ENCODE assay signal across 29 cellular contexts in the genomic region with DNA sequence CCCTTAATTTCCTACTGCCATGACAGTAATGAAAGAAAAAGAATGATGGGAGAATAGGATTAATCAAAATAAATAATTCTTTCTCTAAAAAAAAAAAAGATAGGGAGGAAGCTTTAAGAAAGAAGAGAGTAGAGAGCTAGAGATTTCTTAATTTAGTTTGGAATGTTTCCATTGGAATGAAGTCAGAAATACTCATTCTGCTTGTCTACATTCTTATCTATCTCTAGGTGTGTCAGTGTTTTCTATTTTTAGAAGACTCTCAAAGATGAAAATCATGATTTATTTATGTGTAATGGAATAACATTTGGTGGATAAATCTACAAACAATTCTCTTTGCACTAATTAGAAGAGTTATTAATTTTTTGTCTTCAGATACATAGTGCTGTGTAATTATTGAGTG. TPM values are rescaled to one million over a fixed set of nuclear protein-coding genes. Genes with fewer than 3 reads are reported as not detected.
DNase-seq lines count a peak whose midpoint lies in the region; ATAC-seq, FAIRE-seq and TF ChIP-seq lines count a peak whose summit lies in the region.
"Had no signal": no experiment of that assay in that cellular context is flagged by ENCODE, and none has a peak within 500 bp of the region (broad histone marks: within the 10 kb centered on the region; RNA-seq: fewer than 3 reads in every experiment).

No MANE protein-coding gene starts in this region.

- H3K27ac Mint-ChIP-seq in HFFc6 = peak overlapping the region; percentile 45; the same call in 1 of the 2 replicates
- H3K27ac Mint-ChIP-seq in astrocyte (ENCODE audit: unreplicated experiment) = peak overlapping the region; percentile 81
- H3K27ac Mint-ChIP-seq in activated CD8-positive, alpha-beta T cell treated with anti-CD3 and anti-CD28 coated beads, Interleukin-2, amount 10 ng/mL, durations not matched to agents 7 days and 5 days = no peak overlapping the region
- H3K27ac Mint-ChIP-seq: activated CD4-positive, alpha-beta T cell treated with anti-CD3 and anti-CD28 coated beads, Interleukin-2, amount 10 ng/mL, durations not matched to agents 24 days and 14 days; activated T-helper 2 cell treated with anti-CD3 and anti-CD28 coated beads, Interferon-gamma antibody, Interleukin-2, Interleukin-4, amounts not matched to agents 10 μg/mL and 5 μg/mL and 100 μg/mL, durations not matched to agents 14 hours and 24 hours and 36 hours; neural progenitor cell; T-helper 1 cell treated with Interleukin-12 subunit alpha and Interleukin-12 subunit beta and Interleukin-4 antibody, amounts not matched to agents 30 μg/mL and 1 μg/mL, for 36 hours had no signal

- H3K9ac ChIP-seq in astrocyte (ENCODE audit: low read length) = peak overlapping the region; percentile 45
- H3K9ac ChIP-seq: neural progenitor cell had no signal

- H4K20me1 ChIP-seq in astrocyte (ENCODE audit: insufficient read depth, low read length) = no peaks in the 10 kb centered on the region
- H4K20me1 ChIP-seq: BLaER1 treated with 17β-estradiol and CSF1 and Interleukin-3, amounts not matched to agents 10 nM and 100 nM had no signal

- peak overlapping the region; percentile 34 for H3K4me3 Mint-ChIP-seq in HFFc6
- H3K4me3 Mint-ChIP-seq in astrocyte (ENCODE audit: unreplicated experiment) = no peak overlapping the region
- H3K4me3 Mint-ChIP-seq in activated CD8-positive, alpha-beta T cell treated with anti-CD3 and anti-CD28 coated beads, Interleukin-2, amount 10 ng/mL, durations not matched to agents 7 days and 5 days = no peak overlapping the region
- H3K4me3 Mint-ChIP-seq: activated CD4-positive, alpha-beta T cell treated with anti-CD3 and anti-CD28 coated beads, Interleukin-2, amount 10 ng/mL, durations not matched to agents 24 days and 14 days; activated naive CD8-positive, alpha-beta T cell treated with anti-CD3 and anti-CD28 coated beads, Interleukin-2, amount 10 ng/mL, durations not matched to agents 7 days and 5 days; dendritic cell treated with granulocyte-macrophage colony-stimulating factor and Interleukin-4, amounts not matched to agents 40 ng/mL and 50 ng/mL, for 4 days; neural progenitor cell; T-helper 1 cell treated with Interleukin-12 subunit alpha and Interleukin-12 subunit beta and Interleukin-4 antibody, amounts not matched to agents 30 μg/mL and 1 μg/mL, for 36 hours had no signal

- H3K27me3 Mint-ChIP-seq in HFFc6 (ENCODE audit: insufficient read depth) (peaks cover 2% of the 10 kb centered on the region; the same call in 1 of the 2 replicates), astrocyte (ENCODE audit: low read depth, unreplicated experiment) (no peaks in the 10 kb centered on the region)
- no peaks in the 10 kb centered on the region for H3K27me3 Mint-ChIP-seq in activated CD8-positive, alpha-beta T cell treated with anti-CD3 and anti-CD28 coated beads, Interleukin-2, amount 10 ng/mL, durations not matched to agents 7 days and 5 days (ENCODE audit: low read depth)
- H3K27me3 Mint-ChIP-seq: activated CD4-positive, alpha-beta T cell treated with anti-CD3 and anti-CD28 coated beads, Interleukin-2, amount 10 ng/mL, durations not matched to agents 24 days and 14 days; activated naive CD8-positive, alpha-beta T cell treated with anti-CD3 and anti-CD28 coated beads, Interleukin-2, amount 10 ng/mL, durations not matched to agents 7 days and 5 days had no signal

- no peaks in the 10 kb centered on the region for H3K27me3 ChIP-seq in astrocyte (ENCODE audit: insufficient read depth, low read length)
- H3K27me3 ChIP-seq: BLaER1 treated with 17β-estradiol and CSF1 and Interleukin-3, amounts not matched to agents 10 nM and 100 nM; brain microvascular endothelial cell; neural progenitor cell; SJCRH30; tibial nerve had no signal

- peak overlapping the region; percentile 54 for H3K4me2 ChIP-seq in astrocyte (ENCODE audit: low read length)
- H3K4me2 ChIP-seq: neural progenitor cell, smooth muscle cell had no signal

- peak overlapping the region; percentile 8 for H3K4me3 ChIP-seq in astrocyte (ENCODE audit: insufficient read depth, low read depth, low read length)
- H3K4me3 ChIP-seq in fibroblast of the aortic adventitia (ENCODE audit: low read depth, low read length) = no peak overlapping the region
- H3K4me3 ChIP-seq: BLaER1 treated with 17β-estradiol and CSF1 and Interleukin-3, amounts not matched to agents 10 nM and 100 nM; left ventricle myocardium inferior; neural progenitor cell; SJCRH30; smooth muscle cell; tibial nerve had no signal

- H3K4me1 ChIP-seq in astrocyte (ENCODE audit: insufficient read depth, low read length) = peaks cover 37% of the 10 kb centered on the region
- H3K4me1 ChIP-seq: SJCRH30 had no signal

- CTCF ChIA-PET in activated CD8-positive, alpha-beta T cell treated with anti-CD3 and anti-CD28 coated beads, Interleukin-2, amount 10 ng/mL, durations not matched to agents 7 days and 5 days (lab: Charles Lee) = no interaction called here

- H3K79me2 ChIP-seq in astrocyte (ENCODE audit: insufficient read depth, low read length) = no peaks in the 10 kb centered on the region

- H3K9me3 ChIP-seq in astrocyte (ENCODE audit: insufficient read depth, low read depth, low read length) = no peaks in the 10 kb centered on the region
- H3K9me3 ChIP-seq: BLaER1 treated with 17β-estradiol and CSF1 and Interleukin-3, amounts not matched to agents 10 nM and 100 nM; left ventricle myocardium inferior; SJCRH30; tibial nerve had no signal

- DNase-seq in HFFc6 (peak; percentile 42), astrocyte (ENCODE audit: low read depth) (peak; percentile 80), fibroblast of the aortic adventitia (ENCODE audit: low read depth) (peak; percentile 88), HuH-7 (ENCODE audit: low spot score) (no peak), NCI-H1105 treated with DMSO at 0.1 percent for 48 hours (lab: John Stamatoyannopoulos, UW) (no peak)
- DNase-seq in activated CD8-positive, alpha-beta T cell treated with anti-CD3 and anti-CD28 coated beads, Interleukin-2, amount 10 ng/mL, durations not matched to agents 7 days and 5 days = no peak
- DNase-seq: activated CD4-positive, alpha-beta T cell treated with anti-CD3 and anti-CD28 coated beads, Interleukin-2, amount 10 ng/mL, durations not matched to agents 24 days and 14 days; activated naive CD8-positive, alpha-beta T cell treated with anti-CD3 and anti-CD28 coated beads, Interleukin-2, amount 10 ng/mL, durations not matched to agents 7 days and 5 days; brain microvascular endothelial cell; Calu3; left ventricle myocardium inferior; MM.1S; NCI-H1694 treated with DMSO at 0.1 percent for 48 hours; NCI-H82; OCI-M1; SJCRH30; stimulated activated CD4-positive, alpha-beta T cell treated with anti-CD3 and anti-CD28 coated beads, Interleukin-4, amount 100 ng/mL, for 1 hour; stimulated activated naive CD8-positive, alpha-beta T cell treated with anti-CD3 and anti-CD28 coated beads, Interleukin-15, Interleukin-2, amounts not matched to agents 100 U/mL and 50 U/mL, for 24 hours had no signal

- peak; percentile 39 for FAIRE-seq in astrocyte (lab: Jason Lieb, UNC)
- FAIRE-seq: GM18507 had no signal

- H3K9me3 Mint-ChIP-seq in HFFc6 = no peaks in the 10 kb centered on the region
- H3K9me3 Mint-ChIP-seq in astrocyte (ENCODE audit: unreplicated experiment) = no peaks in the 10 kb centered on the region
- no peaks in the 10 kb centered on the region for H3K9me3 Mint-ChIP-seq in activated CD8-positive, alpha-beta T cell treated with anti-CD3 and anti-CD28 coated beads, Interleukin-2, amount 10 ng/mL, durations not matched to agents 7 days and 5 days (ENCODE audit: insufficient read depth)
- H3K9me3 Mint-ChIP-seq: activated T-helper 2 cell treated with anti-CD3 and anti-CD28 coated beads, Interferon-gamma antibody, Interleukin-2, Interleukin-4, amounts not matched to agents 10 μg/mL and 5 μg/mL and 100 μg/mL, durations not matched to agents 14 hours and 24 hours and 36 hours; dendritic cell treated with granulocyte-macrophage colony-stimulating factor and Interleukin-4, amounts not matched to agents 40 ng/mL and 50 ng/mL, for 4 days; neural progenitor cell; T-helper 1 cell treated with Interleukin-12 subunit alpha and Interleukin-12 subunit beta and Interleukin-4 antibody, amounts not matched to agents 30 μg/mL and 1 μg/mL, for 36 hours had no signal

- POLR2A ChIA-PET in activated CD8-positive, alpha-beta T cell treated with anti-CD3 and anti-CD28 coated beads, Interleukin-2, amount 10 ng/mL, durations not matched to agents 7 days and 5 days (lab: Charles Lee) = no interaction called here

- H3K27ac ChIP-seq in astrocyte (ENCODE audit: low read depth, low read length) = peak overlapping the region; percentile 67
- H3K27ac ChIP-seq: brain microvascular endothelial cell, epithelial cell of prostate, HL-60, left ventricle myocardium inferior, neural progenitor cell, SJCRH30 had no signal

- no peak for ATAC-seq in activated CD8-positive, alpha-beta T cell treated with anti-CD3 and anti-CD28 coated beads, Interleukin-2, amount 10 ng/mL, durations not matched to agents 7 days and 5 days
- ATAC-seq in GM19455 (IDR thresholded peaks at IDR 0.05; ENCODE audit: unreplicated experiment) = no peak
- ATAC-seq: stimulated activated naive CD8-positive, alpha-beta T cell treated with anti-CD3 and anti-CD28 coated beads, Interleukin-15, Interleukin-2, amounts not matched to agents 100 U/mL and 50 U/mL, for 24 hours had no signal

- TF ChIP-seq CTCF in HFFc6 (IDR thresholded peaks at IDR 0.05) = no peak
- TF ChIP-seq CTCF in astrocyte (IDR thresholded peaks at IDR 0.05; ENCODE audit: insufficient read depth, low read depth, low read length) = no peak
- TF ChIP-seq CTCF in fibroblast of the aortic adventitia (IDR thresholded peaks at IDR 0.05; ENCODE audit: insufficient read depth, low read length) = no peak

- H2AFZ ChIP-seq in astrocyte (ENCODE audit: low read depth, low read length) = no peak overlapping the region
- H2AFZ ChIP-seq: neural progenitor cell had no signal

- peaks cover 3% of the 10 kb centered on the region; the same call in 1 of the 2 replicates for H3K36me3 Mint-ChIP-seq in HFFc6 (ENCODE audit: low read depth)
- H3K36me3 Mint-ChIP-seq in astrocyte (ENCODE audit: low read depth, unreplicated experiment) = no peaks in the 10 kb centered on the region
- peaks cover 2% of the 10 kb centered on the region for H3K36me3 Mint-ChIP-seq in activated CD8-positive, alpha-beta T cell treated with anti-CD3 and anti-CD28 coated beads, Interleukin-2, amount 10 ng/mL, durations not matched to agents 7 days and 5 days (ENCODE audit: low read depth)
- H3K36me3 Mint-ChIP-seq: activated naive CD8-positive, alpha-beta T cell treated with anti-CD3 and anti-CD28 coated beads, Interleukin-2, amount 10 ng/mL, durations not matched to agents 7 days and 5 days; neural progenitor cell had no signal

- H3K4me1 Mint-ChIP-seq in HFFc6 (ENCODE audit: low read depth) (peaks cover 70% of the 10 kb centered on the region), astrocyte (ENCODE audit: low read depth, unreplicated experiment) (peaks cover 33% of the 10 kb centered on the region)
- H3K4me1 Mint-ChIP-seq in activated CD8-positive, alpha-beta T cell treated with anti-CD3 and anti-CD28 coated beads, Interleukin-2, amount 10 ng/mL, durations not matched to agents 7 days and 5 days (ENCODE audit: low read depth) = peaks cover 38% of the 10 kb centered on the region
- H3K4me1 Mint-ChIP-seq: neural progenitor cell had no signal

- H3K36me3 ChIP-seq in astrocyte (ENCODE audit: insufficient read depth, low read length) = no peaks in the 10 kb centered on the region
- H3K36me3 ChIP-seq: BLaER1 treated with 17β-estradiol and CSF1 and Interleukin-3, amounts not matched to agents 10 nM and 100 nM; brain microvascular endothelial cell; left ventricle myocardium inferior; neural progenitor cell; SJCRH30; tibial nerve had no signal

RNA-seq across cellular contexts. Expression of gene HIVEP1, which starts 38.0 kb away (rescaled TPM):
- 10 to 100 TPM; 10.3 to 19.9 (median 11.8) TPM for total RNA-seq in HFFc6 (2021; fragmentation: NEBNext Ultra II Directional; extraction: Animal tissue kit (Norgen Biotek cat#: 25700))
- 46.9 and 48.9 TPM in 2 replicates for total RNA-seq in astrocyte
- total RNA-seq in fibroblast of the aortic adventitia (ENCODE audit: low replicate concordance) = 21.3 and 21.8 TPM in 2 replicates
- total RNA-seq in activated CD8-positive, alpha-beta T cell treated with anti-CD3 and anti-CD28 coated beads, Interleukin-2, amount 10 ng/mL, durations not matched to agents 7 days and 5 days = 10 to 100 TPM; 21.2 to 21.4 TPM

Comparison
In these comparisons a context has a peak if more than half of its experiments do, and no peak if none do; other contexts are left out.
1. DNase-seq: peak in HFFc6 (single experiment), astrocyte (single experiment) and fibroblast of the aortic adventitia (single experiment); none in HuH-7 (single experiment), activated CD8-positive, alpha-beta T cell treated with anti-CD3 and anti-CD28 coated beads, Interleukin-2, amount 10 ng/mL, durations not matched to agents 7 days and 5 days (single experiment) and NCI-H1105 treated with DMSO at 0.1 percent for 48 hours (single experiment).